Comparison of ENCODE assay signal across 11 cellular contexts in genomic region chr11:78318733-78319132, GRCh38.
DNase-seq lines count a peak whose midpoint lies in the region; ATAC-seq and TF ChIP-seq lines count a peak whose summit lies in the region.
"Had no signal": no experiment of that assay in that cellular context is flagged by ENCODE, and none has a peak within 500 bp of the region (broad histone marks: within the 10 kb centered on the region; RNA-seq: fewer than 3 reads in every experiment).

No MANE protein-coding gene starts in this region.

- intact Hi-C loops in posterior vena cava (cut with DNase I): loop anchor here (5.0 to 10.0 kb wide), 3 partner anchors 64 to 164 kb away; no protein-coding TSS in a partner anchor

- no peaks in the 10 kb centered on the region for H3K27me3 Mint-ChIP-seq in osteocyte (ENCODE audit: unreplicated experiment)
- H3K27me3 Mint-ChIP-seq: IgD-negative memory B cell had no signal

- no peaks in the 10 kb centered on the region for H3K36me3 Mint-ChIP-seq in osteocyte (ENCODE audit: unreplicated experiment)

- H3K9me3 Mint-ChIP-seq in osteocyte (ENCODE audit: unreplicated experiment): no peaks in the 10 kb centered on the region
- H3K9me3 Mint-ChIP-seq: IgD-negative memory B cell had no signal

- DNase-seq in C1 segment of cervical spinal cord (lab: John Stamatoyannopoulos, UW) (peak in 10 of 14 donors; percentile 17 to 87 (median 66)), NCI-H526 treated with DMSO at 0.1 percent for 48 hours (lab: John Stamatoyannopoulos, UW) (peak; percentile 66), fibroblast of peridontal ligament (ENCODE audit: extremely low read depth) (peak; percentile 39), osteocyte (ENCODE audit: extremely low spot score, unreplicated experiment) (no peak), NCI-H187 (lab: John Stamatoyannopoulos, UW) (no peak), posterior vena cava (ENCODE audit: low spot score) (no peak), NCI-H187 treated with DMSO at 0.1 percent for 48 hours (lab: John Stamatoyannopoulos, UW) (no peak)
- DNase-seq: activated effector memory CD4-positive, alpha-beta T cell treated with anti-CD3 and anti-CD28 coated beads, Interleukin-2, amount 50 U/mL, for 16 hours; effector CD4-positive, alpha-beta T cell had no signal

- H3K4me1 Mint-ChIP-seq in osteocyte (ENCODE audit: unreplicated experiment): peaks cover 22% of the 10 kb centered on the region

- peak overlapping the region; percentile 29 for H3K27ac Mint-ChIP-seq in osteocyte (ENCODE audit: unreplicated experiment)
- H3K27ac Mint-ChIP-seq: IgD-negative memory B cell had no signal

- no peak overlapping the region for H3K4me3 Mint-ChIP-seq in osteocyte (ENCODE audit: unreplicated experiment)
- H3K4me3 Mint-ChIP-seq: IgD-negative memory B cell had no signal

- no peak for ATAC-seq in HG02759 (IDR thresholded peaks at IDR 0.05; ENCODE audit: unreplicated experiment)

- TF ChIP-seq CTCF in osteocyte (IDR thresholded peaks at IDR 0.05): no peak

Comparison
In these comparisons a context has a peak if more than half of its experiments do, and no peak if none do; other contexts are left out.
1. DNase-seq: peak in C1 segment of cervical spinal cord (10 of 14), NCI-H526 treated with DMSO at 0.1 percent for 48 hours (single experiment) and fibroblast of peridontal ligament (single experiment); none in osteocyte (single experiment), NCI-H187 (0 of 2), posterior vena cava (single experiment) and NCI-H187 treated with DMSO at 0.1 percent for 48 hours (single experiment).